In the genomic region with DNA sequence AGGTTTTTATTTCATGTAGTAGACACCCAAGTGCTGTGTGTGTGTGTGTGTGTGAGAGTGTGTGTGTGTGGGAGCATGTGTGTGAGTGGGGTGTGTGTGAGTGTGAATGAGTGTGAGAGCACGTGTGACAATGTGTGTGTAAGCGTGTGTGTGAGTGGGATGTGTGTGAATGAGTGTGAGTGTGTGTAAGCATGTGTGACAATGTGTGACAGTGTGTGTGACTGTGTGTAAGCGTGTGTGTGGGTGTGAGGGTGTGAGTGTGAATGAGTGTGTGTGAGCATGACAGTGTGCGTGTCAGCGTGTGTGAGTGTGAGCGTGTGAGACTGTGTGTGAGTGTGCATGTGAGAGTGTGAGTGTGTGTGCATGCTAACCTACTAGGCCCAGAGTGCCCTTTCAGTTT, we compare ENCODE assay signal across 19 cellular contexts. TPM values are rescaled to one million over a fixed set of nuclear protein-coding genes. Genes with fewer than 3 reads are reported as not detected.
A peak's percentile ranks its signal among the peaks of the same experiment; 100 is the strongest.
DNase-seq lines count a peak whose midpoint lies in the region; ATAC-seq and TF ChIP-seq lines count a peak whose summit lies in the region.
"Had no signal": no experiment of that assay in that cellular context is flagged by ENCODE, and none has a peak within 500 bp of the region (broad histone marks: within the 10 kb centered on the region; RNA-seq: fewer than 3 reads in every experiment).

No MANE protein-coding gene starts in this region.

- intact Hi-C loops in heart left ventricle (cut with DNase I), result no loop called here
- intact Hi-C loops in left ventricle myocardium superior (cut with micrococcal nuclease), result no loop called here
- intact Hi-C loops in activated CD4-positive, alpha-beta T cell treated with anti-CD3 and anti-CD28 coated beads, Interleukin-2, amount 10 ng/mL, durations not matched to agents 24 days and 14 days (cut with micrococcal nuclease), result no loop called here
- intact Hi-C loops in ovary (cut with DNase I), result no loop called here

- peak overlapping the region; percentile 76 for H3K4me3 Mint-ChIP-seq in glutamatergic neuron (ENCODE audit: unreplicated experiment)
- no peak overlapping the region for H3K4me3 Mint-ChIP-seq in activated CD4-positive, alpha-beta T cell treated with anti-CD3 and anti-CD28 coated beads, Interleukin-2, amount 10 ng/mL, durations not matched to agents 24 days and 14 days

- peak overlapping the region in 11 of 12 donors; percentile 12 to 83 (median 43) for H3K27ac ChIP-seq in heart left ventricle
- H3K27ac ChIP-seq in angular gyrus (ENCODE audit: low read depth, low read length), result peak overlapping the region; percentile 81
- H3K27ac ChIP-seq in upper lobe of left lung, result peak overlapping the region; percentile 74 to 87 (median 80)
- no peak overlapping the region for H3K27ac ChIP-seq in ovary
- H3K27ac ChIP-seq: 22Rv1, BLaER1, SJSA1 had no signal

- peaks cover 33% of the 10 kb centered on the region for H3K27me3 Mint-ChIP-seq in glutamatergic neuron (ENCODE audit: unreplicated experiment)
- H3K27me3 Mint-ChIP-seq in activated CD4-positive, alpha-beta T cell treated with anti-CD3 and anti-CD28 coated beads, Interleukin-2, amount 10 ng/mL, durations not matched to agents 24 days and 14 days, result peaks cover 41% of the 10 kb centered on the region

- TF ChIP-seq EP300 in upper lobe of left lung (IDR thresholded peaks at IDR 0.05) (no peak), ovary (IDR thresholded peaks at IDR 0.05) (no peak)

- TF ChIP-seq POLR2A in heart left ventricle (IDR thresholded peaks at IDR 0.05), result no peak
- no peak for TF ChIP-seq POLR2A in upper lobe of left lung (IDR thresholded peaks at IDR 0.05)
- no peak for TF ChIP-seq POLR2A in ovary (IDR thresholded peaks at IDR 0.05)

- peaks cover 0 to 6% (median 0%) of the 10 kb centered on the region in 9 donors for H3K36me3 ChIP-seq in heart left ventricle
- no peaks in the 10 kb centered on the region for H3K36me3 ChIP-seq in upper lobe of left lung
- no peaks in the 10 kb centered on the region for H3K36me3 ChIP-seq in ovary
- H3K36me3 ChIP-seq: SJSA1 had no signal

- H3K4me1 ChIP-seq in heart left ventricle, result peaks cover 0 to 60% (median 33%) of the 10 kb centered on the region in 12 donors
- H3K4me1 ChIP-seq in upper lobe of left lung, result peaks cover 35 to 56% (median 45%) of the 10 kb centered on the region in 4 donors
- H3K4me1 ChIP-seq in ovary (ENCODE audit: insufficient read depth), result no peaks in the 10 kb centered on the region

- no peaks in the 10 kb centered on the region for H3K9me3 ChIP-seq in heart left ventricle
- H3K9me3 ChIP-seq in upper lobe of left lung, result no peaks in the 10 kb centered on the region
- peaks cover 0 to 3% of the 10 kb centered on the region in 2 donors for H3K9me3 ChIP-seq in ovary
- H3K9me3 ChIP-seq: SJSA1 had no signal

- peaks cover 57% of the 10 kb centered on the region for H3K4me1 Mint-ChIP-seq in glutamatergic neuron (ENCODE audit: low read depth, unreplicated experiment)
- H3K4me1 Mint-ChIP-seq in activated CD4-positive, alpha-beta T cell treated with anti-CD3 and anti-CD28 coated beads, Interleukin-2, amount 10 ng/mL, durations not matched to agents 24 days and 14 days, result peaks cover 9% of the 10 kb centered on the region

- peaks cover 22% of the 10 kb centered on the region for H3K36me3 Mint-ChIP-seq in glutamatergic neuron (ENCODE audit: unreplicated experiment)
- no peaks in the 10 kb centered on the region for H3K36me3 Mint-ChIP-seq in activated CD4-positive, alpha-beta T cell treated with anti-CD3 and anti-CD28 coated beads, Interleukin-2, amount 10 ng/mL, durations not matched to agents 24 days and 14 days (ENCODE audit: low read depth)

- H3K9me3 Mint-ChIP-seq in glutamatergic neuron (ENCODE audit: unreplicated experiment), result peaks cover 23% of the 10 kb centered on the region
- peaks cover under 1% of the 10 kb centered on the region for H3K9me3 Mint-ChIP-seq in activated CD4-positive, alpha-beta T cell treated with anti-CD3 and anti-CD28 coated beads, Interleukin-2, amount 10 ng/mL, durations not matched to agents 24 days and 14 days

- no peak for TF ChIP-seq CTCF in heart left ventricle (IDR thresholded peaks at IDR 0.05)
- TF ChIP-seq CTCF in glutamatergic neuron (IDR thresholded peaks at IDR 0.05; ENCODE audit: partially characterized antibody, unreplicated experiment), result no peak
- no peak for TF ChIP-seq CTCF in upper lobe of left lung (IDR thresholded peaks at IDR 0.05)
- no peak for TF ChIP-seq CTCF in ovary (IDR thresholded peaks at IDR 0.05)

- WGBS in heart left ventricle, 4 donors, result 88 to 96% (median 95%) methylated on average over 6 of the region's 6 CpGs
- WGBS in upper lobe of left lung, 2 donors, result 77 to 94% methylated on average over 6 of the region's 6 CpGs
- 75 to 90% (median 87%) methylated on average over 6 of the region's 6 CpGs for WGBS in ovary, 3 donors

- no peak overlapping the region for H3K4me3 ChIP-seq in heart left ventricle
- H3K4me3 ChIP-seq in upper lobe of left lung, result no peak overlapping the region
- no peak overlapping the region for H3K4me3 ChIP-seq in ovary
- H3K4me3 ChIP-seq: BLaER1, SJSA1 had no signal

- DNase-seq in heart left ventricle, result no peak
- no peak for DNase-seq in left ventricle myocardium superior
- no peak for DNase-seq in glutamatergic neuron
- no peak for DNase-seq in upper lobe of left lung
- DNase-seq in activated CD4-positive, alpha-beta T cell treated with anti-CD3 and anti-CD28 coated beads, Interleukin-2, amount 10 ng/mL, durations not matched to agents 24 days and 14 days, result no peak
- no peak for DNase-seq in ovary
- DNase-seq: DMS 273 treated with DMSO at 0.1 percent for 48 hours, EL, NCI-H1048, NCI-H2107, NCI-H226, NCI-H526 treated with DMSO at 0.1 percent for 48 hours, OCI-M1, RPMI8226 had no signal

- H3K27ac Mint-ChIP-seq in glutamatergic neuron (ENCODE audit: unreplicated experiment), result peak overlapping the region; percentile 89
- no peak overlapping the region for H3K27ac Mint-ChIP-seq in activated CD4-positive, alpha-beta T cell treated with anti-CD3 and anti-CD28 coated beads, Interleukin-2, amount 10 ng/mL, durations not matched to agents 24 days and 14 days

- no peak for ATAC-seq in heart left ventricle
- no peak for ATAC-seq in left ventricle myocardium superior
- no peak for ATAC-seq in upper lobe of left lung (ENCODE audit: low FRiP score in 2 of 2)
- ATAC-seq in HG02970 (IDR thresholded peaks at IDR 0.05; ENCODE audit: low FRiP score, unreplicated experiment), result no peak

- H3K27me3 ChIP-seq in heart left ventricle, result peaks cover 0 to 38% (median 10%) of the 10 kb centered on the region in 9 donors
- no peaks in the 10 kb centered on the region for H3K27me3 ChIP-seq in upper lobe of left lung
- no peaks in the 10 kb centered on the region for H3K27me3 ChIP-seq in ovary
- H3K27me3 ChIP-seq: BLaER1 had no signal

RNA-seq across cellular contexts. Expression of a gene that starts 15.3 kb away (rescaled TPM):
- total RNA-seq in heart left ventricle (10 to 100 TPM in 1 of 9 donors, 1 to 10 TPM in 8; 2.2 to 10.0 (median 4.8) TPM), left ventricle myocardium superior (5.9 TPM), glutamatergic neuron (ENCODE audit: unreplicated experiment) (163 TPM), upper lobe of left lung (10 to 100 TPM in 4 of 6 donors, 1 to 10 TPM in 2; 4.7 to 19.0 (median 13.9) TPM), ovary (1 to 10 TPM in 5 of 7 donors, under 1 TPM in 2; 0.23 to 4.8 (median 2.2) TPM)
- polyA plus RNA-seq in heart left ventricle (1 to 10 TPM; 2.6 to 5.2 TPM), ovary (1 to 10 TPM; 1.5 to 3.5 TPM)
- total RNA-seq in activated CD4-positive, alpha-beta T cell treated with anti-CD3 and anti-CD28 coated beads, Interleukin-2, amount 10 ng/mL, durations not matched to agents 24 days and 14 days, result not detected in 2 replicates
- total RNA-seq: SJSA1 had no signal

RNA-seq across cellular contexts. Expression of a gene that starts 36.9 kb away (rescaled TPM):
- total RNA-seq in heart left ventricle, result 10 to 100 TPM in 2 of 9 donors, 1 to 10 TPM in 7; 4.1 to 13.7 (median 7.1) TPM
- 1 to 10 TPM; 6.4 to 6.8 TPM for polyA plus RNA-seq in heart left ventricle
- 7.7 TPM for total RNA-seq in left ventricle myocardium superior
- 33.5 TPM for total RNA-seq in glutamatergic neuron (ENCODE audit: unreplicated experiment)
- total RNA-seq in upper lobe of left lung, result 10 to 100 TPM in 5 of 6 donors, 1 to 10 TPM in 1; 5.9 to 28.3 (median 20.3) TPM
- total RNA-seq in activated CD4-positive, alpha-beta T cell treated with anti-CD3 and anti-CD28 coated beads, Interleukin-2, amount 10 ng/mL, durations not matched to agents 24 days and 14 days, result 23.1 and 30.1 TPM in 2 replicates
- total RNA-seq in ovary, result 10 to 100 TPM in 6 of 7 donors, 1 to 10 TPM in 1; 7.6 to 19.6 (median 16.6) TPM
- polyA plus RNA-seq in ovary, result 10 to 100 TPM in 1 of 2 donors, 1 to 10 TPM in 1; 2.7 to 12.5 TPM

RNA-seq across cellular contexts. Expression of a gene that starts 43.7 kb away (rescaled TPM):
- total RNA-seq in heart left ventricle (not detected), left ventricle myocardium superior (not detected), glutamatergic neuron (ENCODE audit: unreplicated experiment) (not detected), upper lobe of left lung (not detected), ovary (not detected)
- polyA plus RNA-seq in heart left ventricle (not detected), ovary (not detected)
- not detected in 2 replicates for total RNA-seq in activated CD4-positive, alpha-beta T cell treated with anti-CD3 and anti-CD28 coated beads, Interleukin-2, amount 10 ng/mL, durations not matched to agents 24 days and 14 days
- total RNA-seq: SJSA1 had no signal

RNA-seq across cellular contexts. Expression of a gene that starts 55.9 kb away (rescaled TPM):
- total RNA-seq in heart left ventricle (10 to 100 TPM in 5 of 9 donors, 1 to 10 TPM in 4; 8.3 to 16.0 (median 10.6) TPM), left ventricle myocardium superior (18.5 TPM), glutamatergic neuron (ENCODE audit: unreplicated experiment) (7.1 TPM), upper lobe of left lung (10 to 100 TPM in 2 of 6 donors, 1 to 10 TPM in 4; 2.3 to 13.6 (median 9.2) TPM), ovary (1 to 10 TPM; 3.0 to 9.1 (median 7.0) TPM)
- polyA plus RNA-seq in heart left ventricle (1 to 10 TPM; 7.9 to 8.7 TPM), ovary (1 to 10 TPM; 4.2 to 4.4 TPM)
- total RNA-seq in activated CD4-positive, alpha-beta T cell treated with anti-CD3 and anti-CD28 coated beads, Interleukin-2, amount 10 ng/mL, durations not matched to agents 24 days and 14 days, result 5.5 and 5.9 TPM in 2 replicates

Comparison
In these comparisons a context has a peak if more than half of its experiments do, and no peak if none do; other contexts are left out.
1. H3K27ac ChIP-seq: peak in heart left ventricle (11 of 12), angular gyrus (single experiment) and upper lobe of left lung (4 of 4); none in ovary (0 of 2).